Comparison of ENCODE assay signal across 8 cellular contexts in the genomic region with DNA sequence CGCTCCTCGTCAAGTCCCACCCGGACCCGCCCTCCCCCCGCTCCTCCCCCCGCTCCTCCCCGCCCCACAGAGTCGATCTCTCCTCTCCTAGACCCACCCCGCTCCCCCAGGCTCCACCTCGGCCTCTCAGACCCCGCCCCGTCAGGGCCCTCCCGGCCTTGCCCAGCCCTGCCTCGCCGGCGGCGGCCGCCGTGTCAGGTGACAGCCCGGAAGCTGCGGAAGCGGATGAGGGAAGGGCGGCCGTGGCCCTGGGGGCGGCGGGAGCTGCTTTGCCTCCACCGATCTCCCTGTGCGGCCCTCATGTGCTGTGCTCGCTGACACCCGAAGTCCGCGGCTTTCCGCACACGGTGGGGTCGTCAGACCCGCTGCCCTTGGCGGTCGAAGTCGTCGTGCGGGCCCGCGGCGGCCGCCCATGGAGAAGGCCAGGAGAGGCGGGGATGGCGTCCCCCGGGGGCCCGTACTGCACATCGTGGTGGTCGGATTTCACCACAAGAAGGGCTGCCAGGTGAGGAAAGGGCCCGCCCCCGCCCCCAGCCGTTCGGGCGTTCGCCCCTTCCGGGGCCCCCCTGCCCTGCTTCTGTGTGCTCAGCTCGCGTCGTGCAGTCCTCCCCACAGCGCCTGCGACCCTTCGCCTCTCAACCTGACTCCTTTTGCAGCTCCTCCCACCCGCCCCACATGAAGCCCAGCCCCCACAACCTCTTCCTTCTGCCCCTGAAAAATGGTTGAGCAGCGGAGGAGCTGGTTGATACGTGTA. TPM values are rescaled to one million over a fixed set of nuclear protein-coding genes. Genes with fewer than 3 reads are reported as not detected.
DNase-seq lines count a peak whose midpoint lies in the region; ATAC-seq and TF ChIP-seq lines count a peak whose summit lies in the region.

A gene (plus strand): TSS at position 192 of the 754 bp plus-strand sequence. CDS start 221 bp downstream, at position 413.

- TF ChIP-seq RAD21 in liver (IDR thresholded peaks at IDR 0.05), result no peak

- peak; percentile 95 for ATAC-seq in GM19438 (IDR thresholded peaks at IDR 0.05; ENCODE audit: low read depth, unreplicated experiment)
- peak; percentile 96 for ATAC-seq in HG03571 (IDR thresholded peaks at IDR 0.05; ENCODE audit: unreplicated experiment)

- WGBS in liver, result under 1% methylated on average over 67 of the region's 67 CpGs

- peak within 1 kb of the TSS; percentile 90 to 94 for H3K4me3 Mint-ChIP-seq in CD14-positive monocyte

- peaks cover 0 to 5% (median 3%) of the 10 kb centered on the region in 3 donors for H3K27me3 Mint-ChIP-seq in CD14-positive monocyte (ENCODE audit: low read depth in 3 of 3)

- peak within 1 kb of the TSS; percentile 85 to 98 (median 89) for H3K4me3 ChIP-seq in liver (ENCODE audit: low read depth in 1 of 3, low read length in 3 of 3)

- H3K36me3 Mint-ChIP-seq in CD14-positive monocyte, result peaks cover 3 to 13% of the 10 kb centered on the region in 2 donors

- H3K9me3 ChIP-seq in liver (ENCODE audit: control insufficient read depth in 4 of 4, low read length in 3 of 4), result no peaks in the 10 kb centered on the region

- no peaks in the 10 kb centered on the region for H3K36me3 ChIP-seq in liver (ENCODE audit: control insufficient read depth in 4 of 4, insufficient read depth in 3 of 4, low read depth in 1 of 4, low read length in 3 of 4)

- peak within 1 kb of the TSS; percentile 94 to 99 (median 96) for H3K27ac Mint-ChIP-seq in CD14-positive monocyte

- H3K9me3 Mint-ChIP-seq in CD14-positive monocyte, result peaks cover 0 to 8% (median 1%) of the 10 kb centered on the region in 7 donors

- no peak for TF ChIP-seq CTCF in CD14-positive monocyte (IDR thresholded peaks at IDR 0.05)
- TF ChIP-seq CTCF in liver (IDR thresholded peaks at IDR 0.05; ENCODE audit: low read depth, low read length, missing input control), result no peak

- H3K9ac ChIP-seq in liver (ENCODE audit: low read depth in 1 of 2, low read length in 2 of 2), result peak within 1 kb of the TSS; percentile 81 to 95

- no peaks in the 10 kb centered on the region for H3K27me3 ChIP-seq in liver (ENCODE audit: control insufficient read depth in 4 of 4, insufficient read depth in 4 of 4, low read length in 3 of 4)

- DNase-seq in CD14-positive monocyte (ENCODE audit: low spot score), result peak; percentile 99
- peak; percentile 92 for DNase-seq in NCI-H774 (lab: John Stamatoyannopoulos, UW)
- DNase-seq in activated CD4-positive, alpha-beta T cell treated with anti-CD3 and anti-CD28 coated beads, Interleukin-2, amount 50 U/mL, for 48 hours, result peak; percentile 99 to 100
- peak; percentile 98 for DNase-seq in dermis blood vessel endothelial cell
- peak; percentile 99 for DNase-seq in stimulated activated CD4-positive, alpha-beta T cell treated with anti-CD3 and anti-CD28 coated beads, Interleukin-4, amount 100 ng/mL, for 1 hour

- H3K4me1 Mint-ChIP-seq in CD14-positive monocyte, result peaks cover 36% of the 10 kb centered on the region

- intact Hi-C loops in CD14-positive monocyte (cut with micrococcal nuclease), result loop anchor here (10.0 kb wide), 3 partner anchors 399 to 1901 kb away; a partner anchor contains a TSS

- H3K4me1 ChIP-seq in liver (ENCODE audit: control insufficient read depth in 4 of 4, insufficient read depth in 4 of 4, low read length in 3 of 4), result peaks cover 0 to 18% (median 11%) of the 10 kb centered on the region in 4 donors

- peak within 1 kb of the TSS; percentile 84 to 95 for H3K27ac ChIP-seq in liver (ENCODE audit: low read depth in 1 of 2, low read length in 2 of 2)

TF ChIP-seq in liver, 16 proteins besides CTCF, POLR2A, EP300 and RAD21:
- no peak for TF ChIP-seq HNF4G (IDR thresholded peaks at IDR 0.05)
- TF ChIP-seq, protein P1, sequence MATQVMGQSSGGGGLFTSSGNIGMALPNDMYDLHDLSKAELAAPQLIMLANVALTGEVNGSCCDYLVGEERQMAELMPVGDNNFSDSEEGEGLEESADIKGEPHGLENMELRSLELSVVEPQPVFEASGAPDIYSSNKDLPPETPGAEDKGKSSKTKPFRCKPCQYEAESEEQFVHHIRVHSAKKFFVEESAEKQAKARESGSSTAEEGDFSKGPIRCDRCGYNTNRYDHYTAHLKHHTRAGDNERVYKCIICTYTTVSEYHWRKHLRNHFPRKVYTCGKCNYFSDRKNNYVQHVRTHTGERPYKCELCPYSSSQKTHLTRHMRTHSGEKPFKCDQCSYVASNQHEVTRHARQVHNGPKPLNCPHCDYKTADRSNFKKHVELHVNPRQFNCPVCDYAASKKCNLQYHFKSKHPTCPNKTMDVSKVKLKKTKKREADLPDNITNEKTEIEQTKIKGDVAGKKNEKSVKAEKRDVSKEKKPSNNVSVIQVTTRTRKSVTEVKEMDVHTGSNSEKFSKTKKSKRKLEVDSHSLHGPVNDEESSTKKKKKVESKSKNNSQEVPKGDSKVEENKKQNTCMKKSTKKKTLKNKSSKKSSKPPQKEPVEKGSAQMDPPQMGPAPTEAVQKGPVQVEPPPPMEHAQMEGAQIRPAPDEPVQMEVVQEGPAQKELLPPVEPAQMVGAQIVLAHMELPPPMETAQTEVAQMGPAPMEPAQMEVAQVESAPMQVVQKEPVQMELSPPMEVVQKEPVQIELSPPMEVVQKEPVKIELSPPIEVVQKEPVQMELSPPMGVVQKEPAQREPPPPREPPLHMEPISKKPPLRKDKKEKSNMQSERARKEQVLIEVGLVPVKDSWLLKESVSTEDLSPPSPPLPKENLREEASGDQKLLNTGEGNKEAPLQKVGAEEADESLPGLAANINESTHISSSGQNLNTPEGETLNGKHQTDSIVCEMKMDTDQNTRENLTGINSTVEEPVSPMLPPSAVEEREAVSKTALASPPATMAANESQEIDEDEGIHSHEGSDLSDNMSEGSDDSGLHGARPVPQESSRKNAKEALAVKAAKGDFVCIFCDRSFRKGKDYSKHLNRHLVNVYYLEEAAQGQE (IDR thresholded peaks at IDR 0.05), result peak; percentile 51
- TF ChIP-seq FOXA1 (IDR thresholded peaks at IDR 0.05), result peak; percentile 70
- TF ChIP-seq NR2F2 (IDR thresholded peaks at IDR 0.05), result no peak
- peak; percentile 48 for TF ChIP-seq SP1 (IDR thresholded peaks at IDR 0.05)
- TF ChIP-seq RXRA (IDR thresholded peaks at IDR 0.05), result no peak
- peak in 1 of 2 donors; percentile 87 for TF ChIP-seq GABPA (IDR thresholded peaks at IDR 0.05 in 1 of 2, conservative IDR thresholded peaks at IDR 0.05 in 1 of 2)
- peak; percentile 15 for TF ChIP-seq YY1 (IDR thresholded peaks at IDR 0.05)

RNA-seq across cellular contexts. Expression of the gene that starts here (rescaled TPM):
- polyA plus RNA-seq in CD14-positive monocyte (10 to 100 TPM; 16.3 to 16.8 TPM), liver (1 to 10 TPM; 5.5 to 7.1 TPM)
- total RNA-seq in dermis blood vessel endothelial cell (49.0 and 81.9 TPM in 2 replicates), liver (10 to 100 TPM; 16.1 to 18.5 TPM)

Comparison
In these comparisons a context has a peak if more than half of its experiments do, and no peak if none do; other contexts are left out.
1. Peak in every context shown above with its lines: DNase-seq, ATAC-seq, H3K4me3 ChIP-seq and H3K27ac ChIP-seq.